ENCODE assay signal across 14 cellular contexts in genomic region chr16:67053767-67054334, GRCh38. TPM values are rescaled to one million over a fixed set of nuclear protein-coding genes. Genes with fewer than 3 reads are reported as not detected.
DNase-seq lines count a peak whose midpoint lies in the region; ATAC-seq, FAIRE-seq and TF ChIP-seq lines count a peak whose summit lies in the region.
"Had no signal": no experiment of that assay in that cellular context is flagged by ENCODE, and none has a peak within 500 bp of the region (broad histone marks: within the 10 kb centered on the region; RNA-seq: fewer than 3 reads in every experiment).

No MANE protein-coding gene starts in this region.

- H4K91ac ChIP-seq in mesenchymal stem cell (ENCODE audit: low read length), result no peak overlapping the region

- no peak for TF ChIP-seq EP300 in HepG2 (IDR thresholded peaks at IDR 0.05; ENCODE audit: low read depth in 2 of 2, low read length in 2 of 2)
- TF ChIP-seq EP300 in HepG2 (CRISPR knock-in tag; IDR thresholded peaks at IDR 0.05; ENCODE audit: borderline replicate concordance), result no peak

- POLR2A ChIA-PET in HepG2 (lab: Yijun Ruan, JAX), result interaction anchor here (0.7 kb wide), 1 partner anchor 35 kb away, joined by 4 read pairs; no protein-coding TSS in a partner anchor

- H3K27ac ChIP-seq in HepG2 (ENCODE audit: extremely low read length, insufficient read depth, low read length) (no peak overlapping the region), right lobe of liver (no peak overlapping the region), mesenchymal stem cell (ENCODE audit: low read length, poor library complexity, severe bottlenecking) (no peak overlapping the region), substantia nigra (ENCODE audit: low read depth, low read length, poor library complexity, severe bottlenecking) (no peak overlapping the region), vagina (no peak overlapping the region)
- H3K27ac ChIP-seq: pancreas had no signal

- no peak for FAIRE-seq in HepG2 (lab: Jason Lieb, UNC)
- FAIRE-seq: colon, GM12891, pancreas had no signal

- H3K79me2 ChIP-seq in HepG2 (ENCODE audit: insufficient read depth, low read length), result peaks cover 58% of the 10 kb centered on the region

- intact Hi-C loops in HepG2 (cut with micrococcal nuclease; ENCODE audit: unreplicated experiment), result no loop called here
- intact Hi-C loops in right lobe of liver (cut with DNase I), result no loop called here
- intact Hi-C loops in vagina (cut with DNase I), result no loop called here

- peak overlapping the region in 1 of 2 experiments; percentile 26 for H3K4ac ChIP-seq in mesenchymal stem cell (ENCODE audit: low read depth in 1 of 2, low read length in 2 of 2)

- H3K4me2 ChIP-seq in HepG2 (ENCODE audit: low read depth, low read length), result no peak overlapping the region
- no peak overlapping the region for H3K4me2 ChIP-seq in mesenchymal stem cell (ENCODE audit: low read length, poor library complexity, severe bottlenecking)

- in situ Hi-C loops in HepG2 (cut with HindIII; ENCODE audit: extremely low pct_ligation_motif_present, low pct_unique_long_range_greater_than_20kb), result no loop called here

- peak overlapping the region in 1 of 2 experiments; percentile 62 for H3K18ac ChIP-seq in mesenchymal stem cell (ENCODE audit: low read depth in 1 of 2, low read length in 2 of 2)

- H3K9me3 ChIP-seq in HepG2 (ENCODE audit: low read length) (no peaks in the 10 kb centered on the region), right lobe of liver (no peaks in the 10 kb centered on the region), mesenchymal stem cell (ENCODE audit: control insufficient read depth, low read length) (no peaks in the 10 kb centered on the region), vagina (no peaks in the 10 kb centered on the region)
- H3K9me3 ChIP-seq: pancreas, tibial nerve had no signal

- WGBS in HepG2 (ENCODE audit: low lambda C conversion rate), result 98% methylated on average over 4 of the region's 4 CpGs
- 65% methylated on average over 4 of the region's 4 CpGs for WGBS in right lobe of liver (ENCODE audit: insufficient coverage, low coverage, low lambda C conversion rate, missing lambda C conversion rate)
- WGBS in mesenchymal stem cell, result over 99% methylated on average over 4 of the region's 4 CpGs

- H3K9ac ChIP-seq in HepG2 (ENCODE audit: insufficient read depth, low read depth, low read length), result no peak overlapping the region
- peak overlapping the region; percentile 24 for H3K9ac ChIP-seq in mesenchymal stem cell (ENCODE audit: low read length)

- no TSS peak for BruUV-seq in HepG2 (replicated peaks; lab: Mats Ljungman, UMichigan)

- peak overlapping the region; percentile 44 for H2AK5ac ChIP-seq in mesenchymal stem cell (ENCODE audit: low read length, severe bottlenecking)

- no peaks in the 10 kb centered on the region for H3K9me3 Mint-ChIP-seq in activated T-helper 17 cell treated with anti-CD3 and anti-CD28 coated beads, Interleukin-2, amount 50 U/mL, for 72 hours

- H3K79me1 ChIP-seq in mesenchymal stem cell (replicated peaks; ENCODE audit: low read length, poor library complexity, severe bottlenecking), result peaks cover 8% of the 10 kb centered on the region

- H3K4me1 Mint-ChIP-seq in activated T-helper 17 cell treated with anti-CD3 and anti-CD28 coated beads, Interleukin-2, amount 50 U/mL, for 72 hours, result peaks cover 26% of the 10 kb centered on the region

- H2AFZ ChIP-seq in HepG2 (ENCODE audit: low read length) (no peak overlapping the region), mesenchymal stem cell (ENCODE audit: low read depth, low read length) (peak overlapping the region; percentile 14)

- TF ChIP-seq CTCF in HepG2 (CRISPR knock-in tag; IDR thresholded peaks at IDR 0.05) (no peak), right lobe of liver (IDR thresholded peaks at IDR 0.05) (no peak), vagina (IDR thresholded peaks at IDR 0.05) (no peak)

- H3K4me3 ChIP-seq in HepG2 (replicated peaks in 1 of 3; ENCODE audit: insufficient read depth in 1 of 3, low read depth in 2 of 3, low read length in 3 of 3) (no peak overlapping the region), right lobe of liver (no peak overlapping the region), mesenchymal stem cell (ENCODE audit: insufficient read depth in 1 of 2, low read depth in 1 of 2, low read length in 2 of 2) (no peak overlapping the region), vagina (no peak overlapping the region)
- H3K4me3 ChIP-seq: pancreas, tibial nerve had no signal

- no peak overlapping the region for H2BK120ac ChIP-seq in mesenchymal stem cell (ENCODE audit: low read depth, low read length)

- H3K23ac ChIP-seq in mesenchymal stem cell (ENCODE audit: low read length in 2 of 2), result peak overlapping the region in 1 of 2 experiments; percentile 94

- no peak overlapping the region for H2BK15ac ChIP-seq in mesenchymal stem cell (ENCODE audit: low read depth, poor library complexity, severe bottlenecking)

- CTCF ChIA-PET in HepG2 (lab: Yijun Ruan, JAX; ENCODE audit: low intra/inter-chr PET ratio, low total read pairs), result no interaction called here

- peak overlapping the region; percentile 76 for H3K4me3 Mint-ChIP-seq in activated T-helper 17 cell treated with anti-CD3 and anti-CD28 coated beads, Interleukin-2, amount 50 U/mL, for 72 hours

- no peak overlapping the region for H2BK5ac ChIP-seq in mesenchymal stem cell (ENCODE audit: low read depth, low read length, poor library complexity, severe bottlenecking)

- peak overlapping the region in 1 of 2 experiments; percentile 71 for H3K14ac ChIP-seq in mesenchymal stem cell (ENCODE audit: low read length in 2 of 2)

- no peak for TF ChIP-seq RAD21 in HepG2 (CRISPR knock-in tag; IDR thresholded peaks at IDR 0.05)

- H3K36me3 Mint-ChIP-seq in activated T-helper 17 cell treated with anti-CD3 and anti-CD28 coated beads, Interleukin-2, amount 50 U/mL, for 72 hours (ENCODE audit: low read depth), result peaks cover 55% of the 10 kb centered on the region

- DNase-seq in HepG2 (ENCODE audit: low spot score) (no peak), right lobe of liver (no peak), mesenchymal stem cell (no peak), epidermal melanocyte (ENCODE audit: insufficient read length, low spot score) (no peak), substantia nigra (lab: John Stamatoyannopoulos, UW) (no peak), vagina (ENCODE audit: extremely low spot score in 2 of 2) (no peak)
- DNase-seq: activated CD4-positive, CD25-positive, alpha-beta regulatory T cell treated with anti-CD3 and anti-CD28 coated beads, Interleukin-2, amount 50 U/mL, for 72 hours; mammary epithelial cell; pancreas had no signal

- H4K8ac ChIP-seq in mesenchymal stem cell (ENCODE audit: low read length), result no peak overlapping the region

- H3K4me1 ChIP-seq in HepG2 (ENCODE audit: insufficient read depth, low read length) (peaks cover 17% of the 10 kb centered on the region), right lobe of liver (no peaks in the 10 kb centered on the region), mesenchymal stem cell (ENCODE audit: control insufficient read depth, insufficient read depth, low read depth, low read length) (no peaks in the 10 kb centered on the region), vagina (peaks cover 10% of the 10 kb centered on the region)
- H3K4me1 ChIP-seq: pancreas had no signal

- ATAC-seq in HepG2, result no peak; the same call in 2 of the 3 replicates
- ATAC-seq in right lobe of liver, result no peak
- ATAC-seq in activated T-helper 17 cell treated with anti-CD3 and anti-CD28 coated beads, Interleukin-2, amount 50 U/mL, for 72 hours (replicated peaks), result peak; percentile 34
- ATAC-seq in GM21825 (IDR thresholded peaks at IDR 0.05; ENCODE audit: unreplicated experiment), result no peak
- ATAC-seq: pancreas had no signal

- H4K20me1 ChIP-seq in HepG2 (ENCODE audit: insufficient read depth, low read length), result no peaks in the 10 kb centered on the region; the same call in 1 of the 2 replicates

- TF ChIP-seq POLR2A in HepG2 (IDR thresholded peaks at IDR 0.05; ENCODE audit: insufficient read depth in 1 of 2, low read depth in 2 of 2, low read length in 2 of 2) (no peak), right lobe of liver (IDR thresholded peaks at IDR 0.05) (no peak), vagina (IDR thresholded peaks at IDR 0.05) (no peak)

- peak overlapping the region; percentile 91 for H3K27ac Mint-ChIP-seq in activated T-helper 17 cell treated with anti-CD3 and anti-CD28 coated beads, Interleukin-2, amount 50 U/mL, for 72 hours

- H3K27me3 Mint-ChIP-seq in activated T-helper 17 cell treated with anti-CD3 and anti-CD28 coated beads, Interleukin-2, amount 50 U/mL, for 72 hours, result no peaks in the 10 kb centered on the region

- no peaks in the 10 kb centered on the region; a peak in 1 of 5 replicates for H3K27me3 ChIP-seq in HepG2 (ENCODE audit: control insufficient read depth in 1 of 2, insufficient read depth in 2 of 2, low read length in 2 of 2)
- no peaks in the 10 kb centered on the region for H3K27me3 ChIP-seq in right lobe of liver
- no peaks in the 10 kb centered on the region for H3K27me3 ChIP-seq in mesenchymal stem cell (ENCODE audit: control insufficient read depth in 1 of 2, insufficient read depth in 1 of 2, low read length in 2 of 2)
- no peaks in the 10 kb centered on the region for H3K27me3 ChIP-seq in vagina
- H3K27me3 ChIP-seq: pancreas, tibial nerve had no signal

- no peak overlapping the region for H2BK12ac ChIP-seq in mesenchymal stem cell (ENCODE audit: low read length in 2 of 2)

- H3K36me3 ChIP-seq in HepG2 (replicated peaks in 1 of 2; ENCODE audit: control insufficient read depth in 1 of 2, insufficient read depth in 2 of 2, low read length in 2 of 2), result peaks cover 7 to 8% of the 10 kb centered on the region in 2 experiments; a peak in 4 of 5 replicates
- H3K36me3 ChIP-seq in right lobe of liver, result no peaks in the 10 kb centered on the region
- peaks cover 4 to 13% of the 10 kb centered on the region in 2 experiments for H3K36me3 ChIP-seq in mesenchymal stem cell (ENCODE audit: control insufficient read depth in 1 of 2, insufficient read depth in 2 of 2, low read depth in 1 of 2, low read length in 2 of 2)
- no peaks in the 10 kb centered on the region for H3K36me3 ChIP-seq in vagina
- H3K36me3 ChIP-seq: pancreas had no signal

RNA-seq across cellular contexts. Expression of gene CBFB, which starts 24.9 kb away (rescaled TPM):
- 70.8 and 76.0 TPM in 2 replicates for total RNA-seq in HepG2 (2016; rRNA removed; fragmentation: Illumina TruSeq; extraction: Trizol)
- 14.1 and 16.3 TPM in 2 replicates for total RNA-seq in HepG2 (2016; cell fraction: cytosol; rRNA removed; fragmentation: Illumina TruSeq; extraction: Trizol; ENCODE audit: low read depth)
- total RNA-seq in HepG2 (2016; cell fraction: insoluble cytoplasmic fraction; rRNA removed; fragmentation: Illumina TruSeq; extraction: Trizol), result 66.9 and 69.6 TPM in 2 replicates
- total RNA-seq in HepG2 (2016; cell fraction: membrane; rRNA removed; fragmentation: Illumina TruSeq; extraction: Trizol), result 38.3 and 41.2 TPM in 2 replicates
- total RNA-seq in HepG2 (2016; cell fraction: nucleus; rRNA removed; fragmentation: Illumina TruSeq; extraction: Trizol), result 31.2 and 35.7 TPM in 2 replicates
- polyA plus RNA-seq in HepG2 (2011; rRNA removed), result 15.4 and 22.1 TPM in 2 replicates
- 10.3 and 18.1 TPM in 2 replicates for polyA plus RNA-seq in HepG2 (2011; cell fraction: cytosol; rRNA removed)
- 10.2 and 17.3 TPM in 2 replicates for polyA plus RNA-seq in HepG2 (2011; cell fraction: nucleus; rRNA removed)
- 28.7 and 37.3 TPM in 2 replicates for polyA plus RNA-seq in HepG2 (2012)
- polyA plus RNA-seq in HepG2 (2016; cell fraction: cytosol; fragmentation: Illumina TruSeq; extraction: Trizol; ENCODE audit: low read depth), result 7.7 and 8.0 TPM in 2 replicates
- polyA plus RNA-seq in HepG2 (2016; cell fraction: insoluble cytoplasmic fraction; fragmentation: Illumina TruSeq; extraction: Trizol; ENCODE audit: low read depth), result 67.5 and 73.5 TPM in 2 replicates
- 22.4 and 23.1 TPM in 2 replicates for polyA plus RNA-seq in HepG2 (2016; cell fraction: membrane; fragmentation: Illumina TruSeq; extraction: Trizol; ENCODE audit: low read depth)
- 46.0 and 53.1 TPM in 2 replicates for polyA plus RNA-seq in HepG2 (2016; cell fraction: nucleus; fragmentation: Illumina TruSeq; extraction: Trizol; ENCODE audit: insufficient read depth, low read depth)
- polyA minus RNA-seq in HepG2 (2011; rRNA and poly(A)+ RNA removed; ENCODE audit: low replicate concordance), result 9.6 and 21.2 TPM in 2 replicates
- 35.2 and 47.8 TPM in 2 replicates for polyA minus RNA-seq in HepG2 (2011; cell fraction: cytosol; rRNA and poly(A)+ RNA removed)
- 23.3 and 26.0 TPM in 2 replicates for polyA minus RNA-seq in HepG2 (2011; cell fraction: nucleus; rRNA and poly(A)+ RNA removed)
- 10 to 100 TPM in 5 of 6 experiments, 1 to 10 TPM in 1; 7.9 to 23.3 (median 18.9) TPM for total RNA-seq in right lobe of liver
- 100 to 1,000 TPM; 115 to 214 TPM for total RNA-seq in activated T-helper 17 cell treated with anti-CD3 and anti-CD28 coated beads, Interleukin-2, amount 50 U/mL, for 72 hours
- 37.0 TPM for polyA plus RNA-seq in mesenchymal stem cell (2013, experiment 1 of 2)
- polyA plus RNA-seq in mesenchymal stem cell (2013, experiment 2 of 2), result 40.1 TPM
- total RNA-seq in vagina, result 33.9 TPM

RNA-seq across cellular contexts. Expression of gene PHAF1, which starts 55.9 kb away (rescaled TPM):
- total RNA-seq in HepG2 (2016; rRNA removed; fragmentation: Illumina TruSeq; extraction: Trizol), result 48.3 and 53.6 TPM in 2 replicates
- total RNA-seq in HepG2 (2016; cell fraction: cytosol; rRNA removed; fragmentation: Illumina TruSeq; extraction: Trizol; ENCODE audit: low read depth), result 10.8 and 11.4 TPM in 2 replicates
- total RNA-seq in HepG2 (2016; cell fraction: insoluble cytoplasmic fraction; rRNA removed; fragmentation: Illumina TruSeq; extraction: Trizol), result 47.8 and 49.5 TPM in 2 replicates
- 32.3 and 33.6 TPM in 2 replicates for total RNA-seq in HepG2 (2016; cell fraction: membrane; rRNA removed; fragmentation: Illumina TruSeq; extraction: Trizol)
- 53.1 and 54.5 TPM in 2 replicates for total RNA-seq in HepG2 (2016; cell fraction: nucleus; rRNA removed; fragmentation: Illumina TruSeq; extraction: Trizol)
- polyA plus RNA-seq in HepG2 (2011; rRNA removed), result 174 and 184 TPM in 2 replicates
- 91.2 and 103 TPM in 2 replicates for polyA plus RNA-seq in HepG2 (2011; cell fraction: cytosol; rRNA removed)
- polyA plus RNA-seq in HepG2 (2011; cell fraction: nucleus; rRNA removed), result 248 and 255 TPM in 2 replicates
- polyA plus RNA-seq in HepG2 (2012), result 66.1 and 70.4 TPM in 2 replicates
- polyA plus RNA-seq in HepG2 (2016; cell fraction: cytosol; fragmentation: Illumina TruSeq; extraction: Trizol; ENCODE audit: low read depth), result 4.8 and 5.4 TPM in 2 replicates
- polyA plus RNA-seq in HepG2 (2016; cell fraction: insoluble cytoplasmic fraction; fragmentation: Illumina TruSeq; extraction: Trizol; ENCODE audit: low read depth), result 56.4 and 67.0 TPM in 2 replicates
- 14.1 and 16.2 TPM in 2 replicates for polyA plus RNA-seq in HepG2 (2016; cell fraction: membrane; fragmentation: Illumina TruSeq; extraction: Trizol; ENCODE audit: low read depth)
- 92.6 and 109 TPM in 2 replicates for polyA plus RNA-seq in HepG2 (2016; cell fraction: nucleus; fragmentation: Illumina TruSeq; extraction: Trizol; ENCODE audit: insufficient read depth, low read depth)
- 43.7 and 236 TPM in 2 replicates for polyA minus RNA-seq in HepG2 (2011; rRNA and poly(A)+ RNA removed; ENCODE audit: low replicate concordance)
- polyA minus RNA-seq in HepG2 (2011; cell fraction: cytosol; rRNA and poly(A)+ RNA removed), result 72.6 and 74.1 TPM in 2 replicates
- polyA minus RNA-seq in HepG2 (2011; cell fraction: nucleus; rRNA and poly(A)+ RNA removed), result 219 and 250 TPM in 2 replicates
- total RNA-seq in right lobe of liver, result 10 to 100 TPM; 22.3 to 45.1 (median 32.4) TPM
- 10 to 100 TPM; 14.8 to 18.0 TPM for total RNA-seq in activated T-helper 17 cell treated with anti-CD3 and anti-CD28 coated beads, Interleukin-2, amount 50 U/mL, for 72 hours
- 13.6 TPM for polyA plus RNA-seq in mesenchymal stem cell (2013, experiment 1 of 2)
- polyA plus RNA-seq in mesenchymal stem cell (2013, experiment 2 of 2), result 13.0 TPM
- total RNA-seq in vagina, result 23.3 TPM
